In the genomic region with DNA sequence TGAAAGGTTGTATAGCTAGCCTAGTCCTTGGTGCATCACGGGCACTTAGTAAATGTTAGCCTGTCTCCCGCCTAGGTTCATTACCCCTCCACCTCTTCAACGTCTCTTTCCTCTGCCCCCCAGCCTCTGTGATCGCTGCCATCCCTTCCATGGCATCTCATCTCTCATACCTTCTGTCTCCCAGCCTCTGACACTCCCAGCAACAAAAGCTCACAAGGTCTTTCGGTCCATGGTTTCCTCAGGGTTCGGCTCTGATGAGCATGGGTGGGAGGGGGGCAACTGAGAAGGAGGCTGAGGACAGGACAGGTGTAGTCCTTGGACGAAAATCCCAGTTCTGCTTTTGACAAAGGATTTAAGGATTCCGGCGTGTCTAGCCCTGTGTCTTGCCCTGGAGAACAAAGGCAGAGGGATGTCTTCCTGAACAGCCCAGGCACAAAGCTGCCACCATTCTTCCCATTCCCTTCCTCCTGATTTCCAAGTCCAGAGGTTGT, we compare ENCODE assay signal across 1 cellular context.
TF ChIP-seq lines count a peak whose summit lies in the region.

No MANE protein-coding gene starts in this region.

TF ChIP-seq in K562, 482 proteins besides CTCF, POLR2A, EP300 and RAD21:
- TF ChIP-seq NFE2L1 (tag; IDR thresholded peaks at IDR 0.05; ENCODE audit: borderline replicate concordance, low read depth), result no peak
- TF ChIP-seq SPI1 (IDR thresholded peaks at IDR 0.05; ENCODE audit: borderline replicate concordance, low read depth, low read length), result peak; percentile 19; the same call in 1 of the 2 replicates
- TF ChIP-seq, protein P1, sequence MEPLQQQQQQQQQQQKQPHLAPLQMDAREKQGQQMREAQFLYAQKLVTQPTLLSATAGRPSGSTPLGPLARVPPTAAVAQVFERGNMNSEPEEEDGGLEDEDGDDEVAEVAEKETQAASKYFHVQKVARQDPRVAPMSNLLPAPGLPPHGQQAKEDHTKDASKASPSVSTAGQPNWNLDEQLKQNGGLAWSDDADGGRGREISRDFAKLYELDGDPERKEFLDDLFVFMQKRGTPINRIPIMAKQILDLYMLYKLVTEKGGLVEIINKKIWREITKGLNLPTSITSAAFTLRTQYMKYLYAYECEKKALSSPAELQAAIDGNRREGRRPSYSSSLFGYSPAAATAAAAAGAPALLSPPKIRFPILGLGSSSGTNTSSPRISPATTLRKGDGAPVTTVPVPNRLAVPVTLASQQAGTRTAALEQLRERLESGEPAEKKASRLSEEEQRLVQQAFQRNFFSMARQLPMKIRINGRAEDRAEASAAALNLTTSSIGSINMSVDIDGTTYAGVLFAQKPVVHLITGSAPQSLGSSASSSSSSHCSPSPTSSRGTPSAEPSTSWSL (CRISPR knock-in tag; IDR thresholded peaks at IDR 0.05; ENCODE audit: borderline replicate concordance), result no peak
- TF ChIP-seq ZNF140 (CRISPR knock-in tag; IDR thresholded peaks at IDR 0.05), result no peak
- TF ChIP-seq, protein P2, sequence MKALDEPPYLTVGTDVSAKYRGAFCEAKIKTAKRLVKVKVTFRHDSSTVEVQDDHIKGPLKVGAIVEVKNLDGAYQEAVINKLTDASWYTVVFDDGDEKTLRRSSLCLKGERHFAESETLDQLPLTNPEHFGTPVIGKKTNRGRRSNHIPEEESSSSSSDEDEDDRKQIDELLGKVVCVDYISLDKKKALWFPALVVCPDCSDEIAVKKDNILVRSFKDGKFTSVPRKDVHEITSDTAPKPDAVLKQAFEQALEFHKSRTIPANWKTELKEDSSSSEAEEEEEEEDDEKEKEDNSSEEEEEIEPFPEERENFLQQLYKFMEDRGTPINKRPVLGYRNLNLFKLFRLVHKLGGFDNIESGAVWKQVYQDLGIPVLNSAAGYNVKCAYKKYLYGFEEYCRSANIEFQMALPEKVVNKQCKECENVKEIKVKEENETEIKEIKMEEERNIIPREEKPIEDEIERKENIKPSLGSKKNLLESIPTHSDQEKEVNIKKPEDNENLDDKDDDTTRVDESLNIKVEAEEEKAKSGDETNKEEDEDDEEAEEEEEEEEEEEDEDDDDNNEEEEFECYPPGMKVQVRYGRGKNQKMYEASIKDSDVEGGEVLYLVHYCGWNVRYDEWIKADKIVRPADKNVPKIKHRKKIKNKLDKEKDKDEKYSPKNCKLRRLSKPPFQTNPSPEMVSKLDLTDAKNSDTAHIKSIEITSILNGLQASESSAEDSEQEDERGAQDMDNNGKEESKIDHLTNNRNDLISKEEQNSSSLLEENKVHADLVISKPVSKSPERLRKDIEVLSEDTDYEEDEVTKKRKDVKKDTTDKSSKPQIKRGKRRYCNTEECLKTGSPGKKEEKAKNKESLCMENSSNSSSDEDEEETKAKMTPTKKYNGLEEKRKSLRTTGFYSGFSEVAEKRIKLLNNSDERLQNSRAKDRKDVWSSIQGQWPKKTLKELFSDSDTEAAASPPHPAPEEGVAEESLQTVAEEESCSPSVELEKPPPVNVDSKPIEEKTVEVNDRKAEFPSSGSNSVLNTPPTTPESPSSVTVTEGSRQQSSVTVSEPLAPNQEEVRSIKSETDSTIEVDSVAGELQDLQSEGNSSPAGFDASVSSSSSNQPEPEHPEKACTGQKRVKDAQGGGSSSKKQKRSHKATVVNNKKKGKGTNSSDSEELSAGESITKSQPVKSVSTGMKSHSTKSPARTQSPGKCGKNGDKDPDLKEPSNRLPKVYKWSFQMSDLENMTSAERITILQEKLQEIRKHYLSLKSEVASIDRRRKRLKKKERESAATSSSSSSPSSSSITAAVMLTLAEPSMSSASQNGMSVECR (CRISPR knock-in tag; IDR thresholded peaks at IDR 0.05), result no peak
- TF ChIP-seq, protein P3, sequence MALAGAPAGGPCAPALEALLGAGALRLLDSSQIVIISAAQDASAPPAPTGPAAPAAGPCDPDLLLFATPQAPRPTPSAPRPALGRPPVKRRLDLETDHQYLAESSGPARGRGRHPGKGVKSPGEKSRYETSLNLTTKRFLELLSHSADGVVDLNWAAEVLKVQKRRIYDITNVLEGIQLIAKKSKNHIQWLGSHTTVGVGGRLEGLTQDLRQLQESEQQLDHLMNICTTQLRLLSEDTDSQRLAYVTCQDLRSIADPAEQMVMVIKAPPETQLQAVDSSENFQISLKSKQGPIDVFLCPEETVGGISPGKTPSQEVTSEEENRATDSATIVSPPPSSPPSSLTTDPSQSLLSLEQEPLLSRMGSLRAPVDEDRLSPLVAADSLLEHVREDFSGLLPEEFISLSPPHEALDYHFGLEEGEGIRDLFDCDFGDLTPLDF (CRISPR knock-in tag; IDR thresholded peaks at IDR 0.05), result no peak
TF ChIP-seq in K562: peak in this region for 1.
